ENCODE assay signal across 1 cellular context in the genomic region with DNA sequence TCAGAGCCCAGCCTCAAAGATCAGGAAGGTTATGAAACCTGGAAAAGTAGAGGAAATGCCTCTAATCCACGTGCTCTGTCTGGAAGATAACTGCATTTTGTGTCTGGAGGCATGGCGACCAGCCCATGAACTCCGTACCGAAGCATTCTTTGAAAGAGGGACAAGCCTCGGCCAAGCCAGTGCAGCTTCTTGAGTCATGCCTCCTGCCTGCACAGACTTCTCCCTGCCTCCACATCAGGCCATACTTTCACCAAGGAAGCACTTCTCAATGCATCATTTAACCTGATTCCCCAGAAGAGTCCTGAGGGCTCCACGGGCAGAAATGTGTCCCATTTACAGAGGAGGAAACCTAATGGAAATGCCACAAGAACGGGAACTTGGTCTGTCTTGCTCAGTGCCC.
TF ChIP-seq lines count a peak whose summit lies in the region.

No MANE protein-coding gene starts in this region.

TF ChIP-seq in GM23338, 12 proteins besides CTCF, POLR2A, EP300 and RAD21 (continued from another document):
- TF ChIP-seq, protein P1, sequence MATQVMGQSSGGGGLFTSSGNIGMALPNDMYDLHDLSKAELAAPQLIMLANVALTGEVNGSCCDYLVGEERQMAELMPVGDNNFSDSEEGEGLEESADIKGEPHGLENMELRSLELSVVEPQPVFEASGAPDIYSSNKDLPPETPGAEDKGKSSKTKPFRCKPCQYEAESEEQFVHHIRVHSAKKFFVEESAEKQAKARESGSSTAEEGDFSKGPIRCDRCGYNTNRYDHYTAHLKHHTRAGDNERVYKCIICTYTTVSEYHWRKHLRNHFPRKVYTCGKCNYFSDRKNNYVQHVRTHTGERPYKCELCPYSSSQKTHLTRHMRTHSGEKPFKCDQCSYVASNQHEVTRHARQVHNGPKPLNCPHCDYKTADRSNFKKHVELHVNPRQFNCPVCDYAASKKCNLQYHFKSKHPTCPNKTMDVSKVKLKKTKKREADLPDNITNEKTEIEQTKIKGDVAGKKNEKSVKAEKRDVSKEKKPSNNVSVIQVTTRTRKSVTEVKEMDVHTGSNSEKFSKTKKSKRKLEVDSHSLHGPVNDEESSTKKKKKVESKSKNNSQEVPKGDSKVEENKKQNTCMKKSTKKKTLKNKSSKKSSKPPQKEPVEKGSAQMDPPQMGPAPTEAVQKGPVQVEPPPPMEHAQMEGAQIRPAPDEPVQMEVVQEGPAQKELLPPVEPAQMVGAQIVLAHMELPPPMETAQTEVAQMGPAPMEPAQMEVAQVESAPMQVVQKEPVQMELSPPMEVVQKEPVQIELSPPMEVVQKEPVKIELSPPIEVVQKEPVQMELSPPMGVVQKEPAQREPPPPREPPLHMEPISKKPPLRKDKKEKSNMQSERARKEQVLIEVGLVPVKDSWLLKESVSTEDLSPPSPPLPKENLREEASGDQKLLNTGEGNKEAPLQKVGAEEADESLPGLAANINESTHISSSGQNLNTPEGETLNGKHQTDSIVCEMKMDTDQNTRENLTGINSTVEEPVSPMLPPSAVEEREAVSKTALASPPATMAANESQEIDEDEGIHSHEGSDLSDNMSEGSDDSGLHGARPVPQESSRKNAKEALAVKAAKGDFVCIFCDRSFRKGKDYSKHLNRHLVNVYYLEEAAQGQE (IDR thresholded peaks at IDR 0.05; ENCODE audit: unreplicated experiment) = no peak
- TF ChIP-seq ZNF331 (CRISPR knock-in tag; IDR thresholded peaks at IDR 0.05; ENCODE audit: low read depth) = no peak
TF ChIP-seq in GM23338: peak in this region for 0.
